In the genomic region with DNA sequence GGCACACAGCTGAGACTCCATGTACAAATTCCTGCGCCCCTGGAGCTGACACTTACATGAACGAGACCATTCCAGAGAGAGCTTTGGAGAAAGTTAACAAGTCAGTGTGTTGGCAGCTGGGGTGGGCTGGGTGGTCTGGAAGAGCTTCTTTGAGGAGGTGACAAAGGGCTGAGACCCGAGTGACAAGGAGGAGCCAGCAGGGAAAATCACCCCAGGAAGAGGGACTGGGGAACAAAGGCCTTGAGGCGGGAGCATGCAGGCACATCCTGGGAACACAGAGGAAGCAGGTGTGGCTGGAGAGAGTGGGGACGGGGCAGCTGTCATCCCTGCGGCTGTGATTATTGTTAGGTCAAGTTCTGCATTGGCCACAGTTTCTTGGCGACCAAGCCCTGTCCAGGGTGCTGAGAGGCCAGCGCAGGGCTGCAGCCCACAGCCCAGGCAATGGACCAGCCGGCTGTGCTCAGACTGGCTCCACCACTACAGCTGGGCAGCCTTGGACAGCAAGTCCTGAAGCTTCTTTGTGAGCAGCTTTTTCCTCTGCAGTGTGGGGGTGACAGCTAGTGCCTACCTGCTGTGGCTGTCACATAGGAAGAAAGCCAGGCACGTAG, we compare ENCODE assay signal across 11 cellular contexts. TPM values are rescaled to one million over a fixed set of nuclear protein-coding genes. Genes with fewer than 3 reads are reported as not detected.
A peak's percentile ranks its signal among the peaks of the same experiment; 100 is the strongest.
DNase-seq lines count a peak whose midpoint lies in the region; ATAC-seq and TF ChIP-seq lines count a peak whose summit lies in the region.
"Had no signal": no experiment of that assay in that cellular context is flagged by ENCODE, and none has a peak within 500 bp of the region (broad histone marks: within the 10 kb centered on the region; RNA-seq: fewer than 3 reads in every experiment).

No MANE protein-coding gene starts in this region.

- H3K36me3 Mint-ChIP-seq in osteocyte (ENCODE audit: unreplicated experiment) = no peaks in the 10 kb centered on the region

- peak; percentile 92 for ATAC-seq in SK-N-SH treated with all-trans-retinoic acid at 6 μM for 48 hours
- no peak for ATAC-seq in stimulated activated naive CD8-positive, alpha-beta T cell treated with anti-CD3 and anti-CD28 coated beads, Interleukin-15, Interleukin-2, amounts not matched to agents 100 U/mL and 50 U/mL, for 24 hours
- ATAC-seq in GM19455 (IDR thresholded peaks at IDR 0.05; ENCODE audit: unreplicated experiment) = no peak

- H3K27me3 Mint-ChIP-seq in osteocyte (ENCODE audit: unreplicated experiment) = no peaks in the 10 kb centered on the region

- H3K4me3 Mint-ChIP-seq in osteocyte (ENCODE audit: unreplicated experiment) = no peak overlapping the region
- H3K4me3 Mint-ChIP-seq: stimulated activated naive CD8-positive, alpha-beta T cell treated with anti-CD3 and anti-CD28 coated beads, Interleukin-15, Interleukin-2, amounts not matched to agents 100 ng/mL and 50 ng/mL, for 24 hours had no signal

- no peaks in the 10 kb centered on the region for H3K4me1 Mint-ChIP-seq in osteocyte (ENCODE audit: unreplicated experiment)

- no peaks in the 10 kb centered on the region for H3K9me3 Mint-ChIP-seq in osteocyte (ENCODE audit: unreplicated experiment)
- H3K9me3 Mint-ChIP-seq: stimulated activated naive CD8-positive, alpha-beta T cell treated with anti-CD3 and anti-CD28 coated beads, Interleukin-15, Interleukin-2, amounts not matched to agents 100 ng/mL and 50 ng/mL, for 24 hours had no signal

- DNase-seq in AG20443 (ENCODE audit: low spot score) (peak; percentile 80), M059J (ENCODE audit: low read depth) (peak; percentile 25), islet precursor cell (peak; percentile 89), osteocyte (ENCODE audit: extremely low spot score, unreplicated experiment) (no peak)
- no peak for DNase-seq in stimulated activated naive CD8-positive, alpha-beta T cell treated with anti-CD3 and anti-CD28 coated beads, Interleukin-15, Interleukin-2, amounts not matched to agents 100 U/mL and 50 U/mL, for 24 hours
- DNase-seq in stimulated activated CD4-positive, alpha-beta T cell treated with anti-CD3 and anti-CD28 coated beads, Interleukin-12 subunit alpha, Interleukin-12 subunit beta, amount 100 ng/mL, for 4 hours = no peak

- H3K27ac Mint-ChIP-seq in osteocyte (ENCODE audit: unreplicated experiment) = no peak overlapping the region
- H3K27ac Mint-ChIP-seq: stimulated activated naive CD8-positive, alpha-beta T cell treated with anti-CD3 and anti-CD28 coated beads, Interleukin-15, Interleukin-2, amounts not matched to agents 100 ng/mL and 50 ng/mL, for 24 hours had no signal

- TF ChIP-seq CTCF in osteocyte (IDR thresholded peaks at IDR 0.05) = no peak

TF ChIP-seq in SK-N-SH treated with all-trans-retinoic acid at 6 μM for 48 hours, 23 proteins besides CTCF, POLR2A, EP300 and RAD21:
- TF ChIP-seq ZFP3 (CRISPR knock-in tag; IDR thresholded peaks at IDR 0.05) (peak; percentile 65), ISL1 (CRISPR knock-in tag; IDR thresholded peaks at IDR 0.05) (0 out of 2 replicates have a peak, but pooled peaks have one; percentile 9), SNAI2 (CRISPR knock-in tag; IDR thresholded peaks at IDR 0.05) (peak; percentile 84; the same call in 1 of the 2 replicates), ZNF565 (CRISPR knock-in tag; conservative IDR thresholded peaks at IDR 0.05; ENCODE audit: low read depth) (no peak), ESRRG (CRISPR knock-in tag; IDR thresholded peaks at IDR 0.05) (no peak), RARB (CRISPR knock-in tag; IDR thresholded peaks at IDR 0.05) (no peak), CSDC2 (CRISPR knock-in tag; IDR thresholded peaks at IDR 0.05) (peak; percentile 76; the same call in 1 of the 2 replicates), TSHZ2 (CRISPR knock-in tag; IDR thresholded peaks at IDR 0.05) (0 out of 2 replicates have a peak, but pooled peaks have one; percentile 31)

RNA-seq across cellular contexts. Expression of gene PRR23E, which starts 34.2 kb away (rescaled TPM):
- total RNA-seq in M059J (2014; rRNA removed; shearing (Covaris generic)) = not detected in 2 replicates
- total RNA-seq in osteocyte = not detected in 2 replicates
- total RNA-seq: glomerular endothelial cell; T-helper 2 cell treated with Interferon-gamma antibody and Interleukin-4, amounts not matched to agents 100 ng/mL and 5 ng/mL, for 36 hours had no signal

Comparison
In these comparisons a context has a peak if more than half of its experiments do, and no peak if none do; other contexts are left out.
1. DNase-seq: peak in AG20443 (single experiment), M059J (single experiment) and islet precursor cell (single experiment); none in stimulated activated naive CD8-positive, alpha-beta T cell treated with anti-CD3 and anti-CD28 coated beads, Interleukin-15, Interleukin-2, amounts not matched to agents 100 U/mL and 50 U/mL, for 24 hours (single experiment), stimulated activated CD4-positive, alpha-beta T cell treated with anti-CD3 and anti-CD28 coated beads, Interleukin-12 subunit alpha, Interleukin-12 subunit beta, amount 100 ng/mL, for 4 hours (single experiment) and osteocyte (single experiment).